Comparison of ENCODE assay signal across 17 cellular contexts in the genomic region with DNA sequence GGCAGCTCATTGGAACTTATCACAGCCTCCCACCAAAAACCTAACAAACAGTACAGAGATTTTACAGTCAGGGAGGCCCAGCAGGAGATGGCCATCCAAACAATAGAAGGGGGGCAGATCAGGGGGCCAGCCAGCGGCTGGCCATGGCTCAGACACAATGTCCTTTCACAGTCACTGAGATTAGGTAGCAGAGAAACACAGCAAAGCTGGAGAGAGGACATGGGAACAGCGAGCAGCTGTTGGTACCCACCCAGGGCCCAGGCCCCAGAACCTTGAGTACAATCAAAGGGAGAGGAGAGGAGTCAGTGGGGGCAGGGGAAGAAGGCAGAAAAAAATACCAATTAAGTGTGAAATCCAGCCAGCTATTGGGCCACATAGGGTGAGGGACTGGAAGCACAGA. TPM values are rescaled to one million over a fixed set of nuclear protein-coding genes. Genes with fewer than 3 reads are reported as not detected.
DNase-seq lines count a peak whose midpoint lies in the region; ATAC-seq and TF ChIP-seq lines count a peak whose summit lies in the region.
"Had no signal": no experiment of that assay in that cellular context is flagged by ENCODE, and none has a peak within 500 bp of the region (broad histone marks: within the 10 kb centered on the region; RNA-seq: fewer than 3 reads in every experiment).

No MANE protein-coding gene starts in this region.

- H3K27me3 Mint-ChIP-seq in activated naive CD8-positive, alpha-beta T cell: peaks cover 2% of the 10 kb centered on the region
- peaks cover 2 to 6% (median 3%) of the 10 kb centered on the region in 5 donors for H3K27me3 Mint-ChIP-seq in naive thymus-derived CD8-positive, alpha-beta T cell

- DNase-seq in DND-41 (peak; percentile 37), SK-N-SH (no peak), RPMI8226 (no peak), SW480 (ENCODE audit: low spot score) (no peak)
- DNase-seq in naive thymus-derived CD8-positive, alpha-beta T cell: no peak
- DNase-seq: activated B cell treated with CpG ODN at 0.5 μM for 24 hours; activated effector memory CD4-positive, alpha-beta T cell treated with Interleukin-2 at 50 U/mL for 16 hours; left cardiac atrium; NCI-H2081; NK-92 treated with Interleukin-12 subunit alpha and Interleukin-12 subunit beta, amount 100 ng/mL, for 24 hours; SJCRH30 had no signal

- peak overlapping the region; percentile 80 for H3K4me3 Mint-ChIP-seq in activated naive CD8-positive, alpha-beta T cell
- peak overlapping the region; percentile 59 to 86 (median 79) for H3K4me3 Mint-ChIP-seq in naive thymus-derived CD8-positive, alpha-beta T cell
- H3K4me3 Mint-ChIP-seq: activated B cell treated with CpG ODN at 0.5 μM for 24 hours had no signal

- TF ChIP-seq CTCF in C4-2B (conservative IDR thresholded peaks at IDR 0.05) (no peak), DND-41 (IDR thresholded peaks at IDR 0.05; ENCODE audit: borderline replicate concordance, extremely low read depth, low read length, poor library complexity, severe bottlenecking) (no peak), SK-N-SH (IDR thresholded peaks at IDR 0.05) (no peak)

- H3K9me3 Mint-ChIP-seq in activated naive CD8-positive, alpha-beta T cell (ENCODE audit: low read depth): no peaks in the 10 kb centered on the region
- H3K9me3 Mint-ChIP-seq in naive thymus-derived CD8-positive, alpha-beta T cell: no peaks in the 10 kb centered on the region
- H3K9me3 Mint-ChIP-seq: activated B cell treated with CpG ODN at 0.5 μM for 24 hours had no signal

- H3K9me3 ChIP-seq in DND-41 (ENCODE audit: insufficient read depth, low read length, severe bottlenecking): no peaks in the 10 kb centered on the region
- H3K9me3 ChIP-seq in SK-N-SH: no peaks in the 10 kb centered on the region
- H3K9me3 ChIP-seq: HAP-1, SJCRH30 had no signal

- TF ChIP-seq RAD21 in SK-N-SH (IDR thresholded peaks at IDR 0.05; ENCODE audit: low read length): no peak

- ATAC-seq in DND-41 (ENCODE audit: insufficient read depth, low read depth) (peak; percentile 25; the same call in 1 of the 3 replicates), GM21515 (IDR thresholded peaks at IDR 0.05; ENCODE audit: unreplicated experiment) (no peak)
- ATAC-seq in naive thymus-derived CD8-positive, alpha-beta T cell: no peak
- ATAC-seq: left cardiac atrium had no signal

- POLR2A ChIA-PET in naive thymus-derived CD8-positive, alpha-beta T cell (lab: Charles Lee): interaction anchor here (0.6 to 6.8 kb wide), 6 partner anchors 10 to 660 kb away, joined by 4 to 74 read pairs (median 14); a partner anchor contains a TSS
- POLR2A ChIA-PET in SK-N-SH (lab: Yijun Ruan, JAX): no interaction called here

- H3K36me3 ChIP-seq in DND-41 (ENCODE audit: insufficient read depth, low read length) (no peaks in the 10 kb centered on the region), SK-N-SH (replicated peaks in 1 of 2; ENCODE audit: control insufficient read depth in 1 of 2, insufficient read depth in 2 of 2, low read length in 1 of 2) (no peaks in the 10 kb centered on the region)
- H3K36me3 ChIP-seq: cardiac muscle cell, HAP-1, SJCRH30 had no signal

- no peak overlapping the region for H2AFZ ChIP-seq in DND-41 (ENCODE audit: low read depth, low read length)
- no peak overlapping the region for H2AFZ ChIP-seq in SK-N-SH (ENCODE audit: low read depth)

- 10% methylated on average over 2 of the region's 2 CpGs for WGBS in SK-N-SH (ENCODE audit: low lambda C conversion rate)

- CTCF ChIA-PET in SK-N-SH (lab: Yijun Ruan, JAX): interaction anchor here (1.8 to 2.7 kb wide), 2 partner anchors 55 to 59 kb away, joined by 8 to 11 read pairs; no protein-coding TSS in a partner anchor

- H3K27ac ChIP-seq in C4-2B: peak overlapping the region; percentile 24
- H3K27ac ChIP-seq in DND-41 (ENCODE audit: low read length): peak overlapping the region; percentile 87
- no peak overlapping the region for H3K27ac ChIP-seq in SK-N-SH (ENCODE audit: low read depth in 2 of 2, low read length in 1 of 2)
- H3K27ac ChIP-seq: cardiac muscle cell, epithelial cell of prostate, SJCRH30 had no signal

- H3K27ac Mint-ChIP-seq in activated naive CD8-positive, alpha-beta T cell: peak overlapping the region; percentile 78
- peak overlapping the region; percentile 81 to 96 (median 90) for H3K27ac Mint-ChIP-seq in naive thymus-derived CD8-positive, alpha-beta T cell
- H3K27ac Mint-ChIP-seq: activated B cell treated with CpG ODN at 0.5 μM for 24 hours had no signal

- no peaks in the 10 kb centered on the region; the same call in 1 of the 2 replicates for H4K20me1 ChIP-seq in DND-41 (ENCODE audit: insufficient read depth, low read length)
- no peaks in the 10 kb centered on the region for H4K20me1 ChIP-seq in SK-N-SH (ENCODE audit: insufficient read depth)

- H3K4me2 ChIP-seq in DND-41 (ENCODE audit: insufficient read depth, low read length): peak overlapping the region; percentile 47
- H3K4me2 ChIP-seq in SK-N-SH: no peak overlapping the region

- H3K9ac ChIP-seq in DND-41 (ENCODE audit: low read depth, low read length) (peak overlapping the region; percentile 33), SK-N-SH (no peak overlapping the region)

- peaks cover 70% of the 10 kb centered on the region for H3K4me1 Mint-ChIP-seq in activated naive CD8-positive, alpha-beta T cell (ENCODE audit: low read depth)
- H3K4me1 Mint-ChIP-seq in naive thymus-derived CD8-positive, alpha-beta T cell: peaks cover 47 to 83% (median 73%) of the 10 kb centered on the region in 4 donors

- H3K4me3 ChIP-seq in DND-41 (ENCODE audit: low read depth in 1 of 2, low read length in 2 of 2) (peak overlapping the region in 1 of 2 experiments; percentile 11; a peak in 1 of 4 replicates), SK-N-SH (ENCODE audit: low read depth in 2 of 2, low read length in 1 of 2) (no peak overlapping the region)
- H3K4me3 ChIP-seq: cardiac muscle cell, HAP-1, SJCRH30 had no signal

- peaks cover 10% of the 10 kb centered on the region for H3K27me3 ChIP-seq in DND-41 (ENCODE audit: insufficient read depth, low read length, poor library complexity)
- H3K27me3 ChIP-seq in SK-N-SH (ENCODE audit: insufficient read depth): peaks cover 5% of the 10 kb centered on the region; the same call in 1 of the 2 replicates
- H3K27me3 ChIP-seq: cardiac muscle cell, SJCRH30 had no signal

- H3K79me2 ChIP-seq in DND-41 (ENCODE audit: insufficient read depth, low read length): no peaks in the 10 kb centered on the region
- H3K79me2 ChIP-seq in SK-N-SH (ENCODE audit: insufficient read depth): no peaks in the 10 kb centered on the region

- TF ChIP-seq EP300 in SK-N-SH (IDR thresholded peaks at IDR 0.05; ENCODE audit: borderline replicate concordance in 1 of 2, low read depth in 1 of 2, low read length in 1 of 2): no peak

- no peaks in the 10 kb centered on the region for H3K9me2 ChIP-seq in SK-N-SH

- no peaks in the 10 kb centered on the region for H3K36me3 Mint-ChIP-seq in activated naive CD8-positive, alpha-beta T cell
- H3K36me3 Mint-ChIP-seq in naive thymus-derived CD8-positive, alpha-beta T cell: peaks cover 0 to 6% (median 0%) of the 10 kb centered on the region in 3 donors

- no peaks in the 10 kb centered on the region for H3F3A ChIP-seq in SK-N-SH (replicated peaks; ENCODE audit: insufficient read depth)

- peaks cover 65% of the 10 kb centered on the region for H3K4me1 ChIP-seq in DND-41 (ENCODE audit: insufficient read depth, low read length)
- peaks cover 0 to 5% of the 10 kb centered on the region in 2 experiments; a peak in 1 of 4 replicates for H3K4me1 ChIP-seq in SK-N-SH (ENCODE audit: control insufficient read depth in 1 of 2, insufficient read depth in 2 of 2, low read depth in 1 of 2, low read length in 1 of 2)
- H3K4me1 ChIP-seq: HAP-1, SJCRH30 had no signal

TF ChIP-seq in SK-N-SH, 30 proteins besides CTCF, POLR2A, EP300 and RAD21 (continues in another document):
- TF ChIP-seq GATA2 (CRISPR knock-in tag; IDR thresholded peaks at IDR 0.05) (no peak), YY1 (IDR thresholded peaks at IDR 0.05; ENCODE audit: low read depth) (no peak)
- TF ChIP-seq, protein P1, sequence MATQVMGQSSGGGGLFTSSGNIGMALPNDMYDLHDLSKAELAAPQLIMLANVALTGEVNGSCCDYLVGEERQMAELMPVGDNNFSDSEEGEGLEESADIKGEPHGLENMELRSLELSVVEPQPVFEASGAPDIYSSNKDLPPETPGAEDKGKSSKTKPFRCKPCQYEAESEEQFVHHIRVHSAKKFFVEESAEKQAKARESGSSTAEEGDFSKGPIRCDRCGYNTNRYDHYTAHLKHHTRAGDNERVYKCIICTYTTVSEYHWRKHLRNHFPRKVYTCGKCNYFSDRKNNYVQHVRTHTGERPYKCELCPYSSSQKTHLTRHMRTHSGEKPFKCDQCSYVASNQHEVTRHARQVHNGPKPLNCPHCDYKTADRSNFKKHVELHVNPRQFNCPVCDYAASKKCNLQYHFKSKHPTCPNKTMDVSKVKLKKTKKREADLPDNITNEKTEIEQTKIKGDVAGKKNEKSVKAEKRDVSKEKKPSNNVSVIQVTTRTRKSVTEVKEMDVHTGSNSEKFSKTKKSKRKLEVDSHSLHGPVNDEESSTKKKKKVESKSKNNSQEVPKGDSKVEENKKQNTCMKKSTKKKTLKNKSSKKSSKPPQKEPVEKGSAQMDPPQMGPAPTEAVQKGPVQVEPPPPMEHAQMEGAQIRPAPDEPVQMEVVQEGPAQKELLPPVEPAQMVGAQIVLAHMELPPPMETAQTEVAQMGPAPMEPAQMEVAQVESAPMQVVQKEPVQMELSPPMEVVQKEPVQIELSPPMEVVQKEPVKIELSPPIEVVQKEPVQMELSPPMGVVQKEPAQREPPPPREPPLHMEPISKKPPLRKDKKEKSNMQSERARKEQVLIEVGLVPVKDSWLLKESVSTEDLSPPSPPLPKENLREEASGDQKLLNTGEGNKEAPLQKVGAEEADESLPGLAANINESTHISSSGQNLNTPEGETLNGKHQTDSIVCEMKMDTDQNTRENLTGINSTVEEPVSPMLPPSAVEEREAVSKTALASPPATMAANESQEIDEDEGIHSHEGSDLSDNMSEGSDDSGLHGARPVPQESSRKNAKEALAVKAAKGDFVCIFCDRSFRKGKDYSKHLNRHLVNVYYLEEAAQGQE (IDR thresholded peaks at IDR 0.05; ENCODE audit: low read depth, low read length): no peak

RNA-seq across cellular contexts. Expression of a gene that starts 4.2 kb away (rescaled TPM):
- total RNA-seq in naive thymus-derived CD8-positive, alpha-beta T cell: under 1 TPM; 0.08 to 0.11 TPM
- not detected for polyA plus RNA-seq in naive thymus-derived CD8-positive, alpha-beta T cell
- polyA plus RNA-seq in SK-N-SH (2012; rRNA removed): 0.08 and 0.13 TPM in 2 replicates
- 0.12 and 0.21 TPM in 2 replicates for polyA plus RNA-seq in SK-N-SH (2012; cell fraction: cytosol; rRNA removed)
- 0.36 and 0.63 TPM in 2 replicates for polyA plus RNA-seq in SK-N-SH (2012; cell fraction: nucleus; rRNA removed)

RNA-seq across cellular contexts. Expression of a gene that starts 32.1 kb away (rescaled TPM):
- total RNA-seq in naive thymus-derived CD8-positive, alpha-beta T cell: 10 to 100 TPM; 69.9 to 78.6 TPM
- 10 to 100 TPM; 26.2 to 57.7 (median 48.8) TPM for polyA plus RNA-seq in naive thymus-derived CD8-positive, alpha-beta T cell
- polyA plus RNA-seq in SK-N-SH (2012; rRNA removed): 4.2 and 4.5 TPM in 2 replicates
- polyA plus RNA-seq in SK-N-SH (2012; cell fraction: cytosol; rRNA removed): 2.3 and 3.5 TPM in 2 replicates
- 5.5 and 5.9 TPM in 2 replicates for polyA plus RNA-seq in SK-N-SH (2012; cell fraction: nucleus; rRNA removed)

RNA-seq across cellular contexts. Expression of a gene that starts 42.1 kb away (rescaled TPM):
- total RNA-seq in naive thymus-derived CD8-positive, alpha-beta T cell: 10 to 100 TPM; 29.3 to 33.6 TPM
- 10 to 100 TPM; 48.5 to 72.7 (median 59.8) TPM for polyA plus RNA-seq in naive thymus-derived CD8-positive, alpha-beta T cell
- 43.3 and 45.4 TPM in 2 replicates for polyA plus RNA-seq in SK-N-SH (2012; rRNA removed)
- polyA plus RNA-seq in SK-N-SH (2012; cell fraction: cytosol; rRNA removed): 25.1 and 35.6 TPM in 2 replicates
- 55.7 and 61.2 TPM in 2 replicates for polyA plus RNA-seq in SK-N-SH (2012; cell fraction: nucleus; rRNA removed)

Comparison
In these comparisons a context has a peak if more than half of its experiments do, and no peak if none do; other contexts are left out.
1. H3K27ac ChIP-seq: peak in C4-2B (single experiment) and DND-41 (single experiment); none in SK-N-SH (0 of 2).